Comparison of ENCODE assay signal across 8 cellular contexts in genomic region chr9:19378154-19378553, GRCh38. TPM values are rescaled to one million over a fixed set of nuclear protein-coding genes. Genes with fewer than 3 reads are reported as not detected.
DNase-seq lines count a peak whose midpoint lies in the region; ATAC-seq and TF ChIP-seq lines count a peak whose summit lies in the region.

No MANE protein-coding gene starts in this region.

- DNase-seq in CD4-positive, alpha-beta memory T cell: no peak
- no peak for DNase-seq in central memory CD8-positive, alpha-beta T cell (ENCODE audit: low spot score in 2 of 2)
- DNase-seq in nephron progenitor cell (no peak), NCI-H1417 treated with DMSO at 0.1 percent for 48 hours (lab: John Stamatoyannopoulos, UW) (no peak), heart left ventricle (no peak)
- DNase-seq in activated CD4-positive, CD25-positive, alpha-beta regulatory T cell (lab: John Stamatoyannopoulos, UW): no peak

- TF ChIP-seq CTCF in nephron progenitor cell (IDR thresholded peaks at IDR 0.05) (no peak), heart left ventricle (IDR thresholded peaks at IDR 0.05) (no peak)

- H3K27ac Mint-ChIP-seq in CD4-positive, alpha-beta memory T cell: peak overlapping the region; percentile 62 to 100 (median 99)
- peak overlapping the region; percentile 95 for H3K27ac Mint-ChIP-seq in central memory CD8-positive, alpha-beta T cell (ENCODE audit: low read depth)
- peak overlapping the region; percentile 100 for H3K27ac Mint-ChIP-seq in nephron progenitor cell

- H3K27me3 Mint-ChIP-seq in CD4-positive, alpha-beta memory T cell: no peaks in the 10 kb centered on the region
- H3K27me3 Mint-ChIP-seq in central memory CD8-positive, alpha-beta T cell: no peaks in the 10 kb centered on the region
- H3K27me3 Mint-ChIP-seq in nephron progenitor cell (ENCODE audit: low read depth, poor library complexity): peaks cover 3% of the 10 kb centered on the region

- peaks cover 36% of the 10 kb centered on the region for H3K4me1 ChIP-seq in CD4-positive, alpha-beta memory T cell (ENCODE audit: insufficient read depth, low read length)
- H3K4me1 ChIP-seq in heart left ventricle: peaks cover 0 to 38% (median 18%) of the 10 kb centered on the region in 12 donors

- H3K36me3 ChIP-seq in CD4-positive, alpha-beta memory T cell (ENCODE audit: insufficient read depth, low read length): peaks cover 47% of the 10 kb centered on the region
- H3K36me3 ChIP-seq in KOPT-K1 (ENCODE audit: insufficient read depth, low read length) (peaks cover 65% of the 10 kb centered on the region), heart left ventricle (peaks cover 0 to 63% (median 57%) of the 10 kb centered on the region in 9 donors)

- CTCF ChIA-PET in CD4-positive, alpha-beta memory T cell (lab: Charles Lee; ENCODE audit: partially characterized antibody): interaction anchor here (1.0 to 1.5 kb wide), 2 partner anchors 86 to 87 kb away, joined by 3 read pairs; no protein-coding TSS in a partner anchor

- peaks cover 0 to 7% (median 0%) of the 10 kb centered on the region in 8 donors for H3K9me3 Mint-ChIP-seq in CD4-positive, alpha-beta memory T cell
- H3K9me3 Mint-ChIP-seq in central memory CD8-positive, alpha-beta T cell: no peaks in the 10 kb centered on the region
- H3K9me3 Mint-ChIP-seq in nephron progenitor cell: no peaks in the 10 kb centered on the region

- TF ChIP-seq POLR2A in heart left ventricle (IDR thresholded peaks at IDR 0.05): no peak

- no peak for ATAC-seq in central memory CD8-positive, alpha-beta T cell (replicated peaks; ENCODE audit: extremely low read depth, poor library complexity, severe bottlenecking)
- ATAC-seq in HG03039 (IDR thresholded peaks at IDR 0.05; ENCODE audit: unreplicated experiment): no peak
- ATAC-seq in heart left ventricle: no peak

- peaks cover 36 to 44% (median 41%) of the 10 kb centered on the region in 4 donors for H3K4me1 Mint-ChIP-seq in CD4-positive, alpha-beta memory T cell
- H3K4me1 Mint-ChIP-seq in central memory CD8-positive, alpha-beta T cell: peaks cover 52% of the 10 kb centered on the region
- H3K4me1 Mint-ChIP-seq in nephron progenitor cell: peaks cover 39% of the 10 kb centered on the region

- POLR2A ChIA-PET in CD4-positive, alpha-beta memory T cell (lab: Charles Lee; ENCODE audit: partially characterized antibody): interaction anchor here (1.0 to 2.9 kb wide), 3 partner anchors 12 to 329 kb away, joined by 3 to 49 read pairs (median 4); partner anchors contain the start of genes DENND4C and RRAGA

- no peak overlapping the region for H3K4me3 ChIP-seq in CD4-positive, alpha-beta memory T cell (ENCODE audit: low read length in 2 of 2)
- H3K4me3 ChIP-seq in heart left ventricle: peak overlapping the region in 4 of 12 donors; percentile 70 to 86 (median 76)

- H3K9me3 ChIP-seq in CD4-positive, alpha-beta memory T cell (ENCODE audit: control insufficient read depth in 1 of 2, low read length in 2 of 2): no peaks in the 10 kb centered on the region
- no peaks in the 10 kb centered on the region for H3K9me3 ChIP-seq in KOPT-K1 (ENCODE audit: insufficient read depth, low read length, poor library complexity, severe bottlenecking)
- H3K9me3 ChIP-seq in heart left ventricle: no peaks in the 10 kb centered on the region

- peaks cover 43 to 67% of the 10 kb centered on the region in 2 donors for H3K36me3 Mint-ChIP-seq in CD4-positive, alpha-beta memory T cell
- peaks cover 73% of the 10 kb centered on the region for H3K36me3 Mint-ChIP-seq in central memory CD8-positive, alpha-beta T cell (ENCODE audit: insufficient read depth)
- H3K36me3 Mint-ChIP-seq in nephron progenitor cell (ENCODE audit: low read depth): peaks cover 63% of the 10 kb centered on the region

- H3K27ac ChIP-seq in CD4-positive, alpha-beta memory T cell (ENCODE audit: low read depth, low read length): peak overlapping the region; percentile 83
- H3K27ac ChIP-seq in KOPT-K1 (ENCODE audit: low read depth, low read length, poor library complexity, severe bottlenecking) (peak overlapping the region; percentile 85), heart left ventricle (peak overlapping the region in 2 of 12 donors; percentile 96 to 97)

- intact Hi-C loops in CD4-positive, alpha-beta memory T cell (cut with micrococcal nuclease): loop anchor here (5.0 kb wide), 1 partner anchor 196 kb away; no protein-coding TSS in a partner anchor
- intact Hi-C loops in heart left ventricle (cut with DNase I): loop anchor here in 7 of 10 donors (5.0 to 10.0 kb wide), 8 partner anchors 73 to 283 kb away; partner anchors contain the start of genes DENND4C (in 1 of the 7), HAUS6 (in 1 of the 7) and PLIN2 (in 1 of the 7)

- 73 to 78% (median 75%) methylated on average over 5 of the region's 5 CpGs for WGBS in heart left ventricle, 4 donors

- H3K4me3 Mint-ChIP-seq in CD4-positive, alpha-beta memory T cell: peak overlapping the region; percentile 97 to 99 (median 98)
- peak overlapping the region; percentile 90 for H3K4me3 Mint-ChIP-seq in central memory CD8-positive, alpha-beta T cell
- peak overlapping the region; percentile 99 for H3K4me3 Mint-ChIP-seq in nephron progenitor cell

- no peaks in the 10 kb centered on the region for H3K27me3 ChIP-seq in CD4-positive, alpha-beta memory T cell (ENCODE audit: insufficient read depth, low read length)
- H3K27me3 ChIP-seq in heart left ventricle: no peaks in the 10 kb centered on the region

RNA-seq across cellular contexts. Expression of gene RPS6, which starts 1.9 kb away (rescaled TPM):
- total RNA-seq in CD4-positive, alpha-beta memory T cell: 1,000 to 10,000 TPM; 3,774 to 4,063 TPM
- polyA plus RNA-seq in CD4-positive, alpha-beta memory T cell: 1,000 to 10,000 TPM; 2,768 to 3,604 TPM
- total RNA-seq in heart left ventricle: 1,000 to 10,000 TPM in 4 of 9 donors, 100 to 1,000 TPM in 5; 589 to 1,268 (median 975) TPM
- polyA plus RNA-seq in heart left ventricle: 1,000 to 10,000 TPM; 1,493 to 1,652 TPM

RNA-seq across cellular contexts. Expression of gene ACER2, which starts 30.7 kb away (rescaled TPM):
- 1 to 10 TPM; 5.9 to 6.0 TPM for total RNA-seq in CD4-positive, alpha-beta memory T cell
- polyA plus RNA-seq in CD4-positive, alpha-beta memory T cell: under 1 TPM; 0.54 to 0.98 TPM
- 1 to 10 TPM; 1.6 to 4.5 (median 3.9) TPM for total RNA-seq in heart left ventricle
- 1 to 10 TPM in 1 of 2 donors, under 1 TPM in 1; 0.95 to 1.5 TPM for polyA plus RNA-seq in heart left ventricle
